In genomic region chr11:64885367-64886286, GRCh38 we compare ENCODE assay signal across 8 cellular contexts. TPM values are rescaled to one million over a fixed set of nuclear protein-coding genes. Genes with fewer than 3 reads are reported as not detected.
DNase-seq lines count a peak whose midpoint lies in the region; ATAC-seq and TF ChIP-seq lines count a peak whose summit lies in the region.

No MANE protein-coding gene starts in this region.

- H3K4me1 ChIP-seq in adipocyte (ENCODE audit: control insufficient read depth, insufficient read depth, low read length) (peaks cover 21% of the 10 kb centered on the region), mucosa of rectum (ENCODE audit: control insufficient read depth in 2 of 2, insufficient read depth in 2 of 2, low read length in 2 of 2) (peaks cover 19 to 40% of the 10 kb centered on the region in 2 donors)

- no peak for DNase-seq in Calu3
- DNase-seq in NCI-H69 (lab: John Stamatoyannopoulos, UW): peak; percentile 21
- DNase-seq in adipocyte (ENCODE audit: low read depth): peak; percentile 75
- no peak for DNase-seq in dedifferentiated amniotic fluid mesenchymal stem cell (ENCODE audit: extremely low spot score)
- no peak for DNase-seq in NCI-H2081 (lab: John Stamatoyannopoulos, UW)

- peak overlapping the region; percentile 2 for H3K4me3 Mint-ChIP-seq in Calu3 (ENCODE audit: low read depth, unreplicated experiment)

- ATAC-seq in HG02571 (IDR thresholded peaks at IDR 0.05; ENCODE audit: unreplicated experiment): no peak
- no peak for ATAC-seq in HG02870 (IDR thresholded peaks at IDR 0.05; ENCODE audit: unreplicated experiment)

- peak overlapping the region; percentile 55 for H3K27ac Mint-ChIP-seq in Calu3 (ENCODE audit: unreplicated experiment)

- H3K4me3 ChIP-seq in adipocyte (ENCODE audit: low read length): no peak overlapping the region
- no peak overlapping the region for H3K4me3 ChIP-seq in mucosa of rectum (ENCODE audit: low read length in 2 of 2)

- H3K36me3 ChIP-seq in adipocyte (ENCODE audit: control insufficient read depth, insufficient read depth, low read length, severe bottlenecking): no peaks in the 10 kb centered on the region
- H3K36me3 ChIP-seq in mucosa of rectum (ENCODE audit: control insufficient read depth in 2 of 2, insufficient read depth in 2 of 2, low read length in 2 of 2): peaks cover 4 to 6% of the 10 kb centered on the region in 2 donors

- H3K27me3 Mint-ChIP-seq in Calu3 (ENCODE audit: unreplicated experiment): no peaks in the 10 kb centered on the region

- peaks cover 46% of the 10 kb centered on the region for H3K4me1 Mint-ChIP-seq in Calu3 (ENCODE audit: low read depth, unreplicated experiment)

- H3K27ac ChIP-seq in mucosa of rectum (ENCODE audit: low read depth in 2 of 2, low read length in 2 of 2): peak overlapping the region; percentile 50 to 61

- intact Hi-C loops in Calu3 (cut with micrococcal nuclease; ENCODE audit: unreplicated experiment): no loop called here

- no peak overlapping the region for H3K9ac ChIP-seq in adipocyte (ENCODE audit: low read length)
- peak overlapping the region in 1 of 2 donors; percentile 21 for H3K9ac ChIP-seq in mucosa of rectum (ENCODE audit: low read depth in 1 of 2, low read length in 2 of 2)

- no peak for TF ChIP-seq CTCF in Calu3 (IDR thresholded peaks at IDR 0.05; ENCODE audit: unreplicated experiment)

- TSS peak; percentile 3 for BruUV-seq in Calu3 (replicated peaks; lab: Mats Ljungman, UMichigan)

- no peaks in the 10 kb centered on the region for H3K9me3 Mint-ChIP-seq in Calu3 (ENCODE audit: low read depth, unreplicated experiment)

- CTCF ChIA-PET in Calu3 (lab: Charles Lee): interaction anchor here (0.6 to 1.5 kb wide), 2 partner anchors 37 to 390 kb away, joined by 4 read pairs; no protein-coding TSS in a partner anchor

- H3K27me3 ChIP-seq in adipocyte (replicated peaks; ENCODE audit: control insufficient read depth, insufficient read depth, low read length): no peaks in the 10 kb centered on the region
- no peaks in the 10 kb centered on the region for H3K27me3 ChIP-seq in mucosa of rectum (ENCODE audit: control insufficient read depth in 2 of 2, insufficient read depth in 2 of 2, low read length in 2 of 2)

- H3K36me3 Mint-ChIP-seq in Calu3 (ENCODE audit: insufficient read depth, unreplicated experiment): peaks cover 27% of the 10 kb centered on the region

- H3K9me3 ChIP-seq in adipocyte (ENCODE audit: control insufficient read depth, low read length): no peaks in the 10 kb centered on the region
- H3K9me3 ChIP-seq in mucosa of rectum (ENCODE audit: control insufficient read depth in 2 of 2, low read length in 2 of 2): no peaks in the 10 kb centered on the region

RNA-seq across cellular contexts. Expression of gene EHD1, which starts 7.2 kb away (rescaled TPM):
- total RNA-seq in Calu3 (2022): 92.8 and 101 TPM in 2 replicates

RNA-seq across cellular contexts. Expression of gene ATG2A, which starts 31.4 kb away (rescaled TPM):
- total RNA-seq in Calu3 (2022): 29.6 and 35.8 TPM in 2 replicates

RNA-seq across cellular contexts. Expression of gene PPP2R5B, which starts 38.9 kb away (rescaled TPM):
- 9.9 and 12.2 TPM in 2 replicates for total RNA-seq in Calu3 (2022)

RNA-seq across cellular contexts. Expression of gene CDC42BPG, which starts 41.2 kb away (rescaled TPM):
- 26.5 and 33.0 TPM in 2 replicates for total RNA-seq in Calu3 (2022)

RNA-seq across cellular contexts. Expression of gene GPHA2, which starts 50.1 kb away (rescaled TPM):
- total RNA-seq in Calu3 (2022): not detected in 2 replicates

Comparison
In these comparisons a context has a peak if more than half of its experiments do, and no peak if none do; other contexts are left out.
1. DNase-seq: peak in NCI-H69 (single experiment) and adipocyte (single experiment); none in Calu3 (single experiment), dedifferentiated amniotic fluid mesenchymal stem cell (single experiment) and NCI-H2081 (0 of 2).